In genomic region chr2:121284424-121285076, GRCh38 we compare ENCODE assay signal across 8 cellular contexts. TPM values are rescaled to one million over a fixed set of nuclear protein-coding genes. Genes with fewer than 3 reads are reported as not detected.
A peak's percentile ranks its signal among the peaks of the same experiment; 100 is the strongest.
DNase-seq lines count a peak whose midpoint lies in the region; ATAC-seq, FAIRE-seq and TF ChIP-seq lines count a peak whose summit lies in the region.

No MANE protein-coding gene starts in this region.

- peaks cover 39% of the 10 kb centered on the region for H3K27me3 Mint-ChIP-seq in activated T-cell treated with anti-CD3 and anti-CD28 coated beads, Interleukin-2, amount 50 U/mL, for 72 hours (ENCODE audit: low read depth)

- H3K4me1 ChIP-seq in A673 (ENCODE audit: insufficient read depth, low read length, poor library complexity, severe bottlenecking) (no peaks in the 10 kb centered on the region), kidney (ENCODE audit: control insufficient read depth in 1 of 2, insufficient read depth in 1 of 2, low read depth in 1 of 2, low read length in 2 of 2) (peaks cover 8 to 9% of the 10 kb centered on the region in 2 donors), suprapubic skin (peaks cover 29% of the 10 kb centered on the region)

- 3% methylated on average over 13 of the region's 68 CpGs for WGBS in suprapubic skin

- CTCF ChIA-PET in A673 (lab: Charles Lee), result no interaction called here
- CTCF ChIA-PET in HEK293T (lab: Yijun Ruan, JAX), result no interaction called here

- no peaks in the 10 kb centered on the region for H3K9me3 ChIP-seq in A673 (ENCODE audit: low read depth, low read length, poor library complexity, severe bottlenecking)
- H3K9me3 ChIP-seq in kidney (ENCODE audit: control insufficient read depth in 1 of 2, low read length in 2 of 2), result no peaks in the 10 kb centered on the region
- no peaks in the 10 kb centered on the region for H3K9me3 ChIP-seq in suprapubic skin

- H3K4me3 Mint-ChIP-seq in activated T-cell treated with anti-CD3 and anti-CD28 coated beads, Interleukin-2, amount 50 U/mL, for 72 hours, result peak overlapping the region; percentile 65 to 74

- no peak overlapping the region for H3K27ac Mint-ChIP-seq in activated T-cell treated with anti-CD3 and anti-CD28 coated beads, Interleukin-2, amount 50 U/mL, for 72 hours

- no peak for TF ChIP-seq EP300 in suprapubic skin (IDR thresholded peaks at IDR 0.05)

- H3K36me3 Mint-ChIP-seq in activated T-cell treated with anti-CD3 and anti-CD28 coated beads, Interleukin-2, amount 50 U/mL, for 72 hours (ENCODE audit: insufficient read depth in 2 of 2), result peaks cover 0 to 2% of the 10 kb centered on the region in 2 donors

- TF ChIP-seq POLR2A in suprapubic skin (IDR thresholded peaks at IDR 0.05), result no peak

- POLR2A ChIA-PET in A673 (lab: Charles Lee; ENCODE audit: low non-redundant PET), result no interaction called here
- POLR2A ChIA-PET in HEK293T (lab: Yijun Ruan, JAX), result interaction anchor here (1.2 kb wide), 1 partner anchor 246 kb away, joined by 3 read pairs; the partner anchor contains the start of gene RNU4ATAC

- peaks cover 6% of the 10 kb centered on the region for H3K4me1 Mint-ChIP-seq in activated T-cell treated with anti-CD3 and anti-CD28 coated beads, Interleukin-2, amount 50 U/mL, for 72 hours (ENCODE audit: low read depth)

- H3K4me3 ChIP-seq in A673 (ENCODE audit: low read depth, low read length, poor library complexity, severe bottlenecking) (peak overlapping the region; percentile 37), kidney (ENCODE audit: low read length in 2 of 2) (peak overlapping the region; percentile 74 to 95), suprapubic skin (peak overlapping the region; percentile 54)

- H3K27me3 ChIP-seq in A673 (replicated peaks; ENCODE audit: insufficient read depth, low read depth, low read length, poor library complexity) (peaks cover 44% of the 10 kb centered on the region), suprapubic skin (peaks cover 8% of the 10 kb centered on the region)

- H3K36me3 ChIP-seq in A673 (ENCODE audit: insufficient read depth, low read length, poor library complexity, severe bottlenecking), result no peaks in the 10 kb centered on the region
- H3K36me3 ChIP-seq in kidney (ENCODE audit: control insufficient read depth in 1 of 2, insufficient read depth in 2 of 2, low read length in 2 of 2), result peaks cover 0 to 3% of the 10 kb centered on the region in 2 donors
- no peaks in the 10 kb centered on the region for H3K36me3 ChIP-seq in suprapubic skin

- TF ChIP-seq CTCF in A673 (conservative IDR thresholded peaks at IDR 0.05; ENCODE audit: low read depth, low read length) (no peak), kidney (IDR thresholded peaks at IDR 0.05; ENCODE audit: borderline replicate concordance, extremely low read depth, insufficient read depth) (no peak), suprapubic skin (IDR thresholded peaks at IDR 0.05) (no peak)

- no peak for FAIRE-seq in kidney (lab: Jason Lieb, UNC)

- no peak overlapping the region for H3K27ac ChIP-seq in A673 (ENCODE audit: low read depth, low read length, poor library complexity, severe bottlenecking)
- H3K27ac ChIP-seq in kidney (ENCODE audit: low read depth in 2 of 2, low read length in 2 of 2), result peak overlapping the region; percentile 74 to 92
- H3K27ac ChIP-seq in suprapubic skin, result peak overlapping the region; percentile 65

- H3K9ac ChIP-seq in kidney (ENCODE audit: low read length in 2 of 2), result peak overlapping the region; percentile 78 to 85

- intact Hi-C loops in A673 (cut with micrococcal nuclease; ENCODE audit: unreplicated experiment) (no loop called here), kidney (cut with DNase I) (no loop called here)

- BruUV-seq in A673 (replicated peaks; lab: Mats Ljungman, UMichigan), result no TSS peak

- no peaks in the 10 kb centered on the region for H3K9me3 Mint-ChIP-seq in activated T-cell treated with anti-CD3 and anti-CD28 coated beads, Interleukin-2, amount 50 U/mL, for 72 hours

- ATAC-seq in GM21390 (IDR thresholded peaks at IDR 0.05; ENCODE audit: unreplicated experiment), result peak; percentile 23
- peak; percentile 41 to 43 for ATAC-seq in activated T-cell treated with anti-CD3 and anti-CD28 coated beads, Interleukin-2, amount 50 U/mL, for 72 hours (replicated peaks in 1 of 2)
- no peak for ATAC-seq in HG02840 (IDR thresholded peaks at IDR 0.05; ENCODE audit: low FRiP score, unreplicated experiment)

- DNase-seq in A673 (ENCODE audit: low spot score), result no peak
- DNase-seq in activated T-cell treated with anti-CD3 and anti-CD28 coated beads, Interleukin-2, amount 50 U/mL, for 72 hours, result peak in 1 of 2 donors; percentile 12
- peak; percentile 81 for DNase-seq in kidney
- DNase-seq in suprapubic skin (ENCODE audit: low spot score in 2 of 2), result no peak
- no peak for DNase-seq in KG1 (lab: John Stamatoyannopoulos, UW)
- no peak for DNase-seq in HEK293T (ENCODE audit: extremely low spot score)

TF ChIP-seq in HEK293T, 16 proteins besides CTCF, POLR2A, EP300 and RAD21:
- no peak for TF ChIP-seq PKNOX1 (IDR thresholded peaks at IDR 0.05)
- no peak for TF ChIP-seq ELF4 (IDR thresholded peaks at IDR 0.05)
- no peak for TF ChIP-seq FOXK2 (IDR thresholded peaks at IDR 0.05)
- no peak for TF ChIP-seq FOXM1 (IDR thresholded peaks at IDR 0.05; ENCODE audit: borderline replicate concordance)
- no peak for TF ChIP-seq LEF1 (IDR thresholded peaks at IDR 0.05; ENCODE audit: borderline replicate concordance)
- no peak for TF ChIP-seq NFRKB (IDR thresholded peaks at IDR 0.05)
- TF ChIP-seq ARNT (IDR thresholded peaks at IDR 0.05), result no peak
- no peak for TF ChIP-seq HDGF (IDR thresholded peaks at IDR 0.05; ENCODE audit: borderline replicate concordance)
- TF ChIP-seq L3MBTL2 (conservative IDR thresholded peaks at IDR 0.05), result no peak
- TF ChIP-seq SUZ12 (IDR thresholded peaks at IDR 0.05), result no peak
- TF ChIP-seq FOXA1 (IDR thresholded peaks at IDR 0.05), result no peak
- TF ChIP-seq CTBP1 (IDR thresholded peaks at IDR 0.05; ENCODE audit: borderline replicate concordance), result no peak

RNA-seq across cellular contexts. Expression of gene TFCP2L1, which starts 0.5 kb away (rescaled TPM):
- total RNA-seq in A673 (2021), result 0.04 TPM in 1 of 2 replicates, not detected in the other
- total RNA-seq in activated T-cell treated with anti-CD3 and anti-CD28 coated beads, Interleukin-2, amount 50 U/mL, for 72 hours, result under 1 TPM; 0.10 to 0.16 TPM
- total RNA-seq in kidney, result 172 TPM
- 44.4 TPM for polyA plus RNA-seq in kidney (ENCODE audit: insufficient read depth, low read depth, low replicate concordance)
- total RNA-seq in suprapubic skin, result 10 to 100 TPM; 33.5 to 64.1 (median 52.7) TPM

Comparison
In these comparisons a context has a peak if more than half of its experiments do, and no peak if none do; other contexts are left out.
1. RNA of gene TFCP2L1, which starts 0.5 kb away (total RNA-seq): 172 TPM in kidney (single experiment) and 33.5 to 64.1 TPM in suprapubic skin; 0.10 to 0.16 TPM in activated T-cell treated with anti-CD3 and anti-CD28 coated beads, Interleukin-2, amount 50 U/mL, for 72 hours and 0.04 TPM in A673; every median in the first group is over 10 times any median in the second.
2. Peak in every context shown above with its lines, with median percentiles within 50 percentile points of each other: H3K4me3 ChIP-seq.